Comparison of ENCODE assay signal across 25 cellular contexts in the genomic region with DNA sequence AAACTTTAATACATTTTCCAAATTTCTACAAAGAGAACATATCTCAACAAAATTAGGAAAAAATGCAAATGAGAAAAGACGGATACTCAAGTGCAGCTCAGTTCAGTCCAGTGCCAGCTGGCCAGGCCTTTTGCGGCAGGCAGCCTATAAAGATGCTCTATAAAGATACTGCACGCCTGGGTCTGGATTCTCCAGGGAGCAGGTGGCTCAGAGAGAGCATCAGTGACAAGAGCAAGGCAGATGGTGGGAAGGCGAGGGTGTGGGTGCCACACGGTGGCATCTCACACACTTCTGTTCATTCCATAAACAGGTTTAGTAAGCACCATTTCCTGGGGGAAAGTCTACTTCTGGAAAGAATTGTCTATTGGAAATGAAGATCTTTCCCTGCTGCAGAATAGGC. TPM values are rescaled to one million over a fixed set of nuclear protein-coding genes. Genes with fewer than 3 reads are reported as not detected.
DNase-seq lines count a peak whose midpoint lies in the region; ATAC-seq and TF ChIP-seq lines count a peak whose summit lies in the region.
"Had no signal": no experiment of that assay in that cellular context is flagged by ENCODE, and none has a peak within 500 bp of the region (broad histone marks: within the 10 kb centered on the region; RNA-seq: fewer than 3 reads in every experiment).

No MANE protein-coding gene starts in this region.

- H3K4me2 ChIP-seq in SK-N-SH = no peak overlapping the region
- H3K4me2 ChIP-seq: BLaER1, GM23338, PC-9 had no signal

- H3F3A ChIP-seq in SK-N-SH (replicated peaks; ENCODE audit: insufficient read depth) = no peaks in the 10 kb centered on the region

- DNase-seq in SK-N-SH = peak; percentile 67
- peak; percentile 69 to 93 for DNase-seq in NCI-H524 (lab: John Stamatoyannopoulos, UW)
- peak; percentile 37 for DNase-seq in glutamatergic neuron
- DNase-seq in stimulated activated CD4-positive, alpha-beta T cell treated with anti-CD3 and anti-CD28 coated beads, Interleukin-4, amount 100 ng/mL, for 4 hours = no peak
- DNase-seq: CD4-positive, alpha-beta T cell; DMS53; HFFc6; NCI-H1092; NCI-H1417 treated with DMSO at 0.1 percent for 48 hours; NCI-H187 treated with DMSO at 0.1 percent for 48 hours; NCI-H2107; NCI-H2227 treated with DMSO at 0.1 percent for 48 hours; PC-9; Right ventricle myocardium superior; RPMI8226 had no signal

- H2AFZ ChIP-seq in SK-N-SH (ENCODE audit: low read depth) = no peak overlapping the region
- H2AFZ ChIP-seq: PC-9 had no signal

- no peaks in the 10 kb centered on the region for H3K79me2 ChIP-seq in SK-N-SH (ENCODE audit: insufficient read depth)

- H3K4me3 Mint-ChIP-seq in glutamatergic neuron (ENCODE audit: unreplicated experiment) = no peak overlapping the region
- H3K4me3 Mint-ChIP-seq: CD4-positive, alpha-beta T cell; GM23338; HFFc6; T-helper 1 cell treated with Interleukin-12 subunit alpha and Interleukin-12 subunit beta and Interleukin-4 antibody, amounts not matched to agents 30 μg/mL and 1 μg/mL, for 36 hours had no signal

- POLR2A ChIA-PET in SK-N-SH (lab: Yijun Ruan, JAX) = interaction anchor here (1.8 kb wide), 1 partner anchor 11 kb away, joined by 4 read pairs; no protein-coding TSS in a partner anchor

- ATAC-seq in SK-N-SH treated with all-trans-retinoic acid at 6 μM for 48 hours = no peak
- ATAC-seq in HG02623 (IDR thresholded peaks at IDR 0.05; ENCODE audit: unreplicated experiment) = no peak
- no peak for ATAC-seq in HG02840 (IDR thresholded peaks at IDR 0.05; ENCODE audit: low FRiP score, unreplicated experiment)
- ATAC-seq: GM23338 had no signal

- H3K9ac ChIP-seq in SK-N-SH = no peak overlapping the region
- H3K9ac ChIP-seq: BLaER1 had no signal

- no peaks in the 10 kb centered on the region for H3K9me3 ChIP-seq in SK-N-SH
- H3K9me3 ChIP-seq: BLaER1, HAP-1, SJSA1 had no signal

- peak in 1 of 2 experiments; percentile 13; a peak in 1 of 4 replicates for TF ChIP-seq EP300 in SK-N-SH (IDR thresholded peaks at IDR 0.05; ENCODE audit: borderline replicate concordance in 1 of 2, low read depth in 1 of 2, low read length in 1 of 2)

- CTCF ChIA-PET in SK-N-SH (lab: Yijun Ruan, JAX) = interaction anchor here (1.0 to 3.0 kb wide), 4 partner anchors 14 to 35 kb away, joined by 3 to 24 read pairs (median 12); partner anchors contain the start of gene SCN3B

- 44% methylated on average over 5 of the region's 5 CpGs for WGBS in SK-N-SH (ENCODE audit: low lambda C conversion rate)

- peak overlapping the region in 1 of 2 experiments; percentile 12; a peak in 1 of 4 replicates for H3K27ac ChIP-seq in SK-N-SH (ENCODE audit: low read depth in 2 of 2, low read length in 1 of 2)
- H3K27ac ChIP-seq: BLaER1, PC-9, SJSA1 had no signal

- no peaks in the 10 kb centered on the region for H3K36me3 ChIP-seq in SK-N-SH (replicated peaks in 1 of 2; ENCODE audit: control insufficient read depth in 1 of 2, insufficient read depth in 2 of 2, low read length in 1 of 2)
- H3K36me3 ChIP-seq: BLaER1, HAP-1, SJSA1 had no signal

- H3K36me3 Mint-ChIP-seq in glutamatergic neuron (ENCODE audit: unreplicated experiment) = no peaks in the 10 kb centered on the region

- peaks cover 9% of the 10 kb centered on the region for H3K4me1 Mint-ChIP-seq in glutamatergic neuron (ENCODE audit: low read depth, unreplicated experiment)

- peak; percentile 39 for TF ChIP-seq RAD21 in SK-N-SH (IDR thresholded peaks at IDR 0.05; ENCODE audit: low read length)

- H3K4me3 ChIP-seq in SK-N-SH (ENCODE audit: low read depth in 2 of 2, low read length in 1 of 2) = no peak overlapping the region
- H3K4me3 ChIP-seq: BLaER1, GM23338, HAP-1, PC-9, SJSA1 had no signal

- no peaks in the 10 kb centered on the region; a peak in 1 of 4 replicates for H3K4me1 ChIP-seq in SK-N-SH (ENCODE audit: control insufficient read depth in 1 of 2, insufficient read depth in 2 of 2, low read depth in 1 of 2, low read length in 1 of 2)
- H3K4me1 ChIP-seq: BLaER1, HAP-1, SJSA1 had no signal

- H3K27me3 Mint-ChIP-seq in glutamatergic neuron (ENCODE audit: unreplicated experiment) = no peaks in the 10 kb centered on the region

- TF ChIP-seq CTCF in SK-N-SH (IDR thresholded peaks at IDR 0.05) (no peak), glutamatergic neuron (IDR thresholded peaks at IDR 0.05; ENCODE audit: partially characterized antibody, unreplicated experiment) (no peak)

- no peaks in the 10 kb centered on the region for H3K9me3 Mint-ChIP-seq in glutamatergic neuron (ENCODE audit: unreplicated experiment)
- H3K9me3 Mint-ChIP-seq: CD4-positive, alpha-beta T cell; GM23338; HFFc6; T-helper 1 cell treated with Interleukin-12 subunit alpha and Interleukin-12 subunit beta and Interleukin-4 antibody, amounts not matched to agents 30 μg/mL and 1 μg/mL, for 36 hours had no signal

- peak overlapping the region; percentile 62 for H3K27ac Mint-ChIP-seq in glutamatergic neuron (ENCODE audit: unreplicated experiment)
- H3K27ac Mint-ChIP-seq: CD4-positive, alpha-beta T cell; GM23338; HFFc6; T-helper 1 cell treated with Interleukin-12 subunit alpha and Interleukin-12 subunit beta and Interleukin-4 antibody, amounts not matched to agents 30 μg/mL and 1 μg/mL, for 36 hours had no signal

- H3K27me3 ChIP-seq in SK-N-SH (ENCODE audit: insufficient read depth) = no peaks in the 10 kb centered on the region
- H3K27me3 ChIP-seq: BLaER1, SJSA1 had no signal

- H3K9me2 ChIP-seq in SK-N-SH = no peaks in the 10 kb centered on the region

- H4K20me1 ChIP-seq in SK-N-SH (ENCODE audit: insufficient read depth) = no peaks in the 10 kb centered on the region
- H4K20me1 ChIP-seq: BLaER1 had no signal

TF ChIP-seq in SK-N-SH, 30 proteins besides CTCF, POLR2A, EP300 and RAD21 (continues in another document):
- TF ChIP-seq, protein P1, sequence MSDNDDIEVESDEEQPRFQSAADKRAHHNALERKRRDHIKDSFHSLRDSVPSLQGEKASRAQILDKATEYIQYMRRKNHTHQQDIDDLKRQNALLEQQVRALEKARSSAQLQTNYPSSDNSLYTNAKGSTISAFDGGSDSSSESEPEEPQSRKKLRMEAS (IDR thresholded peaks at IDR 0.05; ENCODE audit: low read depth) = no peak
- no peak for TF ChIP-seq JUND (IDR thresholded peaks at IDR 0.05)
- TF ChIP-seq, protein P2, sequence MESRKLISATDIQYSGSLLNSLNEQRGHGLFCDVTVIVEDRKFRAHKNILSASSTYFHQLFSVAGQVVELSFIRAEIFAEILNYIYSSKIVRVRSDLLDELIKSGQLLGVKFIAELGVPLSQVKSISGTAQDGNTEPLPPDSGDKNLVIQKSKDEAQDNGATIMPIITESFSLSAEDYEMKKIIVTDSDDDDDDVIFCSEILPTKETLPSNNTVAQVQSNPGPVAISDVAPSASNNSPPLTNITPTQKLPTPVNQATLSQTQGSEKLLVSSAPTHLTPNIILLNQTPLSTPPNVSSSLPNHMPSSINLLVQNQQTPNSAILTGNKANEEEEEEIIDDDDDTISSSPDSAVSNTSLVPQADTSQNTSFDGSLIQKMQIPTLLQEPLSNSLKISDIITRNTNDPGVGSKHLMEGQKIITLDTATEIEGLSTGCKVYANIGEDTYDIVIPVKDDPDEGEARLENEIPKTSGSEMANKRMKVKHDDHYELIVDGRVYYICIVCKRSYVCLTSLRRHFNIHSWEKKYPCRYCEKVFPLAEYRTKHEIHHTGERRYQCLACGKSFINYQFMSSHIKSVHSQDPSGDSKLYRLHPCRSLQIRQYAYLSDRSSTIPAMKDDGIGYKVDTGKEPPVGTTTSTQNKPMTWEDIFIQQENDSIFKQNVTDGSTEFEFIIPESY (IDR thresholded peaks at IDR 0.05; ENCODE audit: borderline replicate concordance, low read depth) = no peak

TF ChIP-seq in SK-N-SH treated with all-trans-retinoic acid at 6 μM for 48 hours, 23 proteins besides CTCF, POLR2A, EP300 and RAD21 (continues in another document):
- TF ChIP-seq, protein P3, sequence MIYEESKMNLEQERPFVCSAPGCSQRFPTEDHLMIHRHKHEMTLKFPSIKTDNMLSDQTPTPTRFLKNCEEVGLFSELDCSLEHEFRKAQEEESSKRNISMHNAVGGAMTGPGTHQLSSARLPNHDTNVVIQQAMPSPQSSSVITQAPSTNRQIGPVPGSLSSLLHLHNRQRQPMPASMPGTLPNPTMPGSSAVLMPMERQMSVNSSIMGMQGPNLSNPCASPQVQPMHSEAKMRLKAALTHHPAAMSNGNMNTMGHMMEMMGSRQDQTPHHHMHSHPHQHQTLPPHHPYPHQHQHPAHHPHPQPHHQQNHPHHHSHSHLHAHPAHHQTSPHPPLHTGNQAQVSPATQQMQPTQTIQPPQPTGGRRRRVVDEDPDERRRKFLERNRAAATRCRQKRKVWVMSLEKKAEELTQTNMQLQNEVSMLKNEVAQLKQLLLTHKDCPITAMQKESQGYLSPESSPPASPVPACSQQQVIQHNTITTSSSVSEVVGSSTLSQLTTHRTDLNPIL (CRISPR knock-in tag; IDR thresholded peaks at IDR 0.05; ENCODE audit: low read depth) = no peak
- no peak for TF ChIP-seq RARB (CRISPR knock-in tag; IDR thresholded peaks at IDR 0.05)
- no peak for TF ChIP-seq GLIS3 (CRISPR knock-in tag; IDR thresholded peaks at IDR 0.05)
- no peak for TF ChIP-seq CSDC2 (CRISPR knock-in tag; IDR thresholded peaks at IDR 0.05)
- TF ChIP-seq, protein P4, sequence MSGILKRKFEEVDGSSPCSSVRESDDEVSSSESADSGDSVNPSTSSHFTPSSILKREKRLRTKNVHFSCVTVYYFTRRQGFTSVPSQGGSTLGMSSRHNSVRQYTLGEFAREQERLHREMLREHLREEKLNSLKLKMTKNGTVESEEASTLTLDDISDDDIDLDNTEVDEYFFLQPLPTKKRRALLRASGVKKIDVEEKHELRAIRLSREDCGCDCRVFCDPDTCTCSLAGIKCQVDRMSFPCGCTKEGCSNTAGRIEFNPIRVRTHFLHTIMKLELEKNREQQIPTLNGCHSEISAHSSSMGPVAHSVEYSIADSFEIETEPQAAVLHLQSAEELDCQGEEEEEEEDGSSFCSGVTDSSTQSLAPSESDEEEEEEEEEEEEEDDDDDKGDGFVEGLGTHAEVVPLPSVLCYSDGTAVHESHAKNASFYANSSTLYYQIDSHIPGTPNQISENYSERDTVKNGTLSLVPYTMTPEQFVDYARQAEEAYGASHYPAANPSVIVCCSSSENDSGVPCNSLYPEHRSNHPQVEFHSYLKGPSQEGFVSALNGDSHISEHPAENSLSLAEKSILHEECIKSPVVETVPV (CRISPR knock-in tag; IDR thresholded peaks at IDR 0.05) = no peak
- no peak for TF ChIP-seq TOX (CRISPR knock-in tag; IDR thresholded peaks at IDR 0.05; ENCODE audit: borderline replicate concordance)
- TF ChIP-seq TCF4 (CRISPR knock-in tag; IDR thresholded peaks at IDR 0.05; ENCODE audit: borderline replicate concordance) = no peak
- TF ChIP-seq PPARA (CRISPR knock-in tag; IDR thresholded peaks at IDR 0.05; ENCODE audit: borderline replicate concordance) = no peak

RNA-seq across cellular contexts. Expression of gene SCN3B, which starts 18.1 kb away (rescaled TPM):
- polyA plus RNA-seq in SK-N-SH (2012; rRNA removed) = 0.23 and 0.44 TPM in 2 replicates
- 0.32 and 0.58 TPM in 2 replicates for polyA plus RNA-seq in SK-N-SH (2012; cell fraction: cytosol; rRNA removed)
- 0.43 and 0.59 TPM in 2 replicates for polyA plus RNA-seq in SK-N-SH (2012; cell fraction: nucleus; rRNA removed)
- 118 TPM for total RNA-seq in glutamatergic neuron (ENCODE audit: unreplicated experiment)
- total RNA-seq: CD4-positive, alpha-beta T cell; G401; HFFc6; HT-29; PC-9 had no signal

Comparison
In these comparisons a context has a peak if more than half of its experiments do, and no peak if none do; other contexts are left out.
1. DNase-seq: peak in SK-N-SH (single experiment), NCI-H524 (2 of 2) and glutamatergic neuron (single experiment); none in stimulated activated CD4-positive, alpha-beta T cell treated with anti-CD3 and anti-CD28 coated beads, Interleukin-4, amount 100 ng/mL, for 4 hours (0 of 2).